ENCODE assay signal across 7 cellular contexts in genomic region chr18:30280861-30281470, GRCh38.
A peak's percentile ranks its signal among the peaks of the same experiment; 100 is the strongest.
DNase-seq lines count a peak whose midpoint lies in the region; TF ChIP-seq lines count a peak whose summit lies in the region.

No MANE protein-coding gene starts in this region.

- no peak overlapping the region for H3K4me3 Mint-ChIP-seq in progenitor cell of endocrine pancreas (ENCODE audit: low read depth)

- H3K27me3 Mint-ChIP-seq in progenitor cell of endocrine pancreas = no peaks in the 10 kb centered on the region

- no peak overlapping the region for H3K4me3 ChIP-seq in GM06990 (replicated peaks; ENCODE audit: low read depth, low read length)
- H3K4me3 ChIP-seq in HL-60 (replicated peaks; ENCODE audit: insufficient read depth, low read length) = no peak overlapping the region
- no peak overlapping the region for H3K4me3 ChIP-seq in OCI-LY7 (ENCODE audit: low read depth, low read length, poor library complexity, severe bottlenecking)
- H3K4me3 ChIP-seq in epithelial cell of proximal tubule (ENCODE audit: low read depth, low read length) = no peak overlapping the region

- no TSS peak for BruUV-seq in OCI-LY7 (replicated peaks; lab: Mats Ljungman, UMichigan)

- no peaks in the 10 kb centered on the region for H3K79me2 ChIP-seq in OCI-LY7 (ENCODE audit: insufficient read depth, low read depth, low read length)

- peaks cover 7% of the 10 kb centered on the region for H3K4me1 Mint-ChIP-seq in progenitor cell of endocrine pancreas (ENCODE audit: low read depth)

- H3K9me3 ChIP-seq in OCI-LY7 (ENCODE audit: low read length) = no peaks in the 10 kb centered on the region

- no peak overlapping the region for H2AFZ ChIP-seq in OCI-LY7 (ENCODE audit: low read length)

- intact Hi-C loops in OCI-LY7 (cut with micrococcal nuclease; ENCODE audit: unreplicated experiment) = loop anchor here (5.0 kb wide), 1 partner anchor 409 kb away; no protein-coding TSS in a partner anchor

- H3K27ac Mint-ChIP-seq in progenitor cell of endocrine pancreas = no peak overlapping the region

- H3K4me1 ChIP-seq in OCI-LY7 (ENCODE audit: insufficient read depth, low read length, poor library complexity, severe bottlenecking) = no peaks in the 10 kb centered on the region

- H3K9me3 Mint-ChIP-seq in progenitor cell of endocrine pancreas (ENCODE audit: low read depth) = no peaks in the 10 kb centered on the region

- POLR2A ChIA-PET in OCI-LY7 (lab: Charles Lee) = no interaction called here

- no peak overlapping the region for H3K4me2 ChIP-seq in OCI-LY7 (ENCODE audit: low read length)

- H4K20me1 ChIP-seq in OCI-LY7 (ENCODE audit: insufficient read depth, low read length) = no peaks in the 10 kb centered on the region

- H3K36me3 ChIP-seq in GM06990 (ENCODE audit: control insufficient read depth, insufficient read depth, low read length) = no peaks in the 10 kb centered on the region
- no peaks in the 10 kb centered on the region for H3K36me3 ChIP-seq in OCI-LY7 (ENCODE audit: insufficient read depth, low read length)

- no peaks in the 10 kb centered on the region for H3K9me2 ChIP-seq in OCI-LY7 (ENCODE audit: insufficient read depth, low read length)

- peak; percentile 56 for TF ChIP-seq CTCF in GM06990 (IDR thresholded peaks at IDR 0.05; ENCODE audit: insufficient read depth, low read length, poor library complexity, severe bottlenecking)
- peak; percentile 55 for TF ChIP-seq CTCF in HL-60 (IDR thresholded peaks at IDR 0.05; ENCODE audit: insufficient read depth, low read length)
- peak; percentile 72 for TF ChIP-seq CTCF in OCI-LY7 (conservative IDR thresholded peaks at IDR 0.05; ENCODE audit: low read length)
- TF ChIP-seq CTCF in epithelial cell of proximal tubule (conservative IDR thresholded peaks at IDR 0.05; ENCODE audit: low read depth, low read length) = peak; percentile 78
- TF ChIP-seq CTCF in progenitor cell of endocrine pancreas (IDR thresholded peaks at IDR 0.05; ENCODE audit: unreplicated experiment) = peak; percentile 78

- H3K36me3 Mint-ChIP-seq in progenitor cell of endocrine pancreas (ENCODE audit: insufficient read depth) = no peaks in the 10 kb centered on the region

- CTCF ChIA-PET in OCI-LY7 (lab: Charles Lee; ENCODE audit: unreplicated experiment) = no interaction called here

- DNase-seq in GM06990 (ENCODE audit: extremely low read depth, insufficient read length) = no peak
- DNase-seq in HL-60 (ENCODE audit: low read depth in 1 of 2, low spot score in 1 of 2) = peak; percentile 5 to 36
- DNase-seq in OCI-LY7 (ENCODE audit: low spot score) = peak; percentile 23
- DNase-seq in epithelial cell of proximal tubule (ENCODE audit: low read depth) = peak; percentile 3
- DNase-seq in progenitor cell of endocrine pancreas (ENCODE audit: low spot score, unreplicated experiment) = no peak
- DNase-seq in NCI-H2107 treated with DMSO at 0.1 percent for 48 hours (lab: John Stamatoyannopoulos, UW; ENCODE audit: unreplicated experiment) = no peak
- no peak for DNase-seq in activated CD4-positive, CD25-positive, alpha-beta regulatory T cell (lab: John Stamatoyannopoulos, UW)

- H3K27ac ChIP-seq in HL-60 (replicated peaks) (no peak overlapping the region), OCI-LY7 (ENCODE audit: low read depth, low read length, poor library complexity, severe bottlenecking) (no peak overlapping the region)

- H3K27me3 ChIP-seq in GM06990 (replicated peaks; ENCODE audit: control insufficient read depth, insufficient read depth, low read length) = no peaks in the 10 kb centered on the region
- no peaks in the 10 kb centered on the region for H3K27me3 ChIP-seq in HL-60 (ENCODE audit: insufficient read depth, poor library complexity, severe bottlenecking)

Comparison
In these comparisons a context has a peak if more than half of its experiments do, and no peak if none do; other contexts are left out.
1. DNase-seq: peak in HL-60 (2 of 2), OCI-LY7 (single experiment) and epithelial cell of proximal tubule (single experiment); none in GM06990 (single experiment), progenitor cell of endocrine pancreas (single experiment), NCI-H2107 treated with DMSO at 0.1 percent for 48 hours (single experiment) and activated CD4-positive, CD25-positive, alpha-beta regulatory T cell (0 of 4).
2. Peak in every context shown above with its lines, with median percentiles within 50 percentile points of each other: CTCF ChIP-seq.